8 cellular contexts compared by ENCODE assay signal in the genomic region with DNA sequence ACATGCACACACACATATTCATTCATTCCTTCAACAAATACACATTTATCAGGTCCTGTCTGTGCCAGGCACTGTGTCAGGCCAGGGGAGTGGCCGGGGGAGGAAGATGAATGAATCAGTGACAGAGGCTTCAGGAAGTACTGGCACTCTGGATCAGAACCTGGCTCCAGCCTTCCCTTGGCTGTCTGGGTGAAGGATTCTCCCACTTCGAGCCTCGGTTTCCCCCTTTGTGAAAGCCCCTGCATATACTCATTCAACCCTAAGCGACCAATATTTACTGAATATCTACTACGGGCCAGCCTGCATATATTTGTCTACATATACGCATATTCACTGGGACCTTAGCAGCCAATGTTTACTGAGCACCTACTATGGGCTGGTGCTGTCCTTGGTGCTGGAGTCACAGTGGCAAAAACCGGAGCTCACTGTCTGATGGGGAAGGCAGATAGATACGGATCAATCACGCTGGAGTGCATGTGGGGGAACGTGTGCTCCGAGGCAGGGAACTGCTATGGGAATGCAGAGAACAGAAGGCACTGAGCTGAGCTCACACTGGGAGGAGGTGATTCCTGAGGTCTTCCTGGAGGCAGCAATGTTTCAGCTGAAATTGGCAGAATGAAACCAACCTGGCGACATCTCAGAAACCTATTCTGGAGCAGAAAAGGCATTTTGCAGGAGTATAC. TPM values are rescaled to one million over a fixed set of nuclear protein-coding genes. Genes with fewer than 3 reads are reported as not detected.
DNase-seq lines count a peak whose midpoint lies in the region; FAIRE-seq and TF ChIP-seq lines count a peak whose summit lies in the region.
"Had no signal": no experiment of that assay in that cellular context is flagged by ENCODE, and none has a peak within 500 bp of the region (broad histone marks: within the 10 kb centered on the region; RNA-seq: fewer than 3 reads in every experiment).

No MANE protein-coding gene starts in this region.

- CTCF ChIA-PET in RWPE1 (lab: Yijun Ruan, JAX) = interaction anchor here (0.6 to 0.7 kb wide), 3 partner anchors 25 to 484 kb away, joined by 3 read pairs; no protein-coding TSS in a partner anchor

- TF ChIP-seq CTCF in RWPE1 (conservative IDR thresholded peaks at IDR 0.05; ENCODE audit: low read depth) = no peak
- TF ChIP-seq CTCF in esophagus muscularis mucosa (IDR thresholded peaks at IDR 0.05) = no peak

- H3K9me3 ChIP-seq in esophagus muscularis mucosa = no peaks in the 10 kb centered on the region

- POLR2A ChIA-PET in RWPE1 (lab: Yijun Ruan, JAX; ENCODE audit: low non-redundant PET) = interaction anchor here (0.6 to 1.0 kb wide), 2 partner anchors 18 to 32 kb away, joined by 3 to 6 read pairs; partner anchors contain the start of gene FIZ1

- intact Hi-C loops in esophagus muscularis mucosa (cut with DNase I) = loop anchor here (2.0 kb wide), 1 partner anchor 64 kb away; no protein-coding TSS in a partner anchor

- DNase-seq in GM19239 (ENCODE audit: insufficient read length, low spot score) = no peak
- no peak for DNase-seq in RWPE1 (ENCODE audit: low spot score)
- no peak for DNase-seq in esophagus muscularis mucosa (ENCODE audit: extremely low spot score)
- peak; percentile 16 for DNase-seq in pons (ENCODE audit: low spot score)
- no peak for DNase-seq in COR-L47 (lab: John Stamatoyannopoulos, UW)
- no peak for DNase-seq in cerebellar nuclear complex (lab: John Stamatoyannopoulos, UW)
- no peak for DNase-seq in cortex of kidney (lab: John Stamatoyannopoulos, UW)

- peak; percentile 76 for FAIRE-seq in GM19239 (lab: Jason Lieb, UNC)

- peak overlapping the region; percentile 67 to 98 (median 80) for H3K4me3 ChIP-seq in esophagus muscularis mucosa

- H3K27me3 ChIP-seq in esophagus muscularis mucosa = peaks cover 0 to 6% (median 0%) of the 10 kb centered on the region in 4 donors

- TF ChIP-seq EP300 in esophagus muscularis mucosa (IDR thresholded peaks at IDR 0.05) = no peak

- no peak for TF ChIP-seq POLR2A in esophagus muscularis mucosa (IDR thresholded peaks at IDR 0.05; ENCODE audit: low read depth)

- H3K27ac ChIP-seq in RWPE1 (peak overlapping the region; percentile 87), esophagus muscularis mucosa (replicated peaks in 1 of 4) (peak overlapping the region; percentile 86 to 95 (median 90))

- peaks cover 20 to 42% (median 37%) of the 10 kb centered on the region in 4 donors for H3K4me1 ChIP-seq in esophagus muscularis mucosa

- 35% methylated on average over 12 of the region's 12 CpGs for WGBS in esophagus muscularis mucosa

- peaks cover 19 to 27% (median 25%) of the 10 kb centered on the region in 4 donors for H3K36me3 ChIP-seq in esophagus muscularis mucosa

RNA-seq across cellular contexts. Expression of gene ZNF579, which starts 0.6 kb away (rescaled TPM):
- total RNA-seq in esophagus muscularis mucosa = 10 to 100 TPM in 1 of 4 donors, 1 to 10 TPM in 3; 4.2 to 11.1 (median 8.1) TPM

RNA-seq across cellular contexts. Expression of gene FIZ1, which starts 18.0 kb away (rescaled TPM):
- total RNA-seq in esophagus muscularis mucosa = 10 to 100 TPM in 2 of 4 donors, 1 to 10 TPM in 2; 8.3 to 17.3 (median 11.4) TPM

RNA-seq across cellular contexts. Expression of gene ZNF524, which starts 18.8 kb away (rescaled TPM):
- 10 to 100 TPM; 20.5 to 36.2 (median 27.9) TPM for total RNA-seq in esophagus muscularis mucosa

RNA-seq across cellular contexts. Expression of gene ZNF865, which starts 24.2 kb away (rescaled TPM):
- total RNA-seq in esophagus muscularis mucosa = 10 to 100 TPM in 2 of 4 donors, 1 to 10 TPM in 2; 7.5 to 15.4 (median 10.2) TPM

RNA-seq across cellular contexts. Expression of gene SBK3, which starts 35.9 kb away (rescaled TPM):
- 1 to 10 TPM in 2 of 4 donors, under 1 TPM in 1, not detected in 1; 0.83 to 1.5 (median 1.5) TPM for total RNA-seq in esophagus muscularis mucosa
- total RNA-seq: subcutaneous adipose tissue had no signal
